ENCODE assay signal across 26 cellular contexts in the genomic region with DNA sequence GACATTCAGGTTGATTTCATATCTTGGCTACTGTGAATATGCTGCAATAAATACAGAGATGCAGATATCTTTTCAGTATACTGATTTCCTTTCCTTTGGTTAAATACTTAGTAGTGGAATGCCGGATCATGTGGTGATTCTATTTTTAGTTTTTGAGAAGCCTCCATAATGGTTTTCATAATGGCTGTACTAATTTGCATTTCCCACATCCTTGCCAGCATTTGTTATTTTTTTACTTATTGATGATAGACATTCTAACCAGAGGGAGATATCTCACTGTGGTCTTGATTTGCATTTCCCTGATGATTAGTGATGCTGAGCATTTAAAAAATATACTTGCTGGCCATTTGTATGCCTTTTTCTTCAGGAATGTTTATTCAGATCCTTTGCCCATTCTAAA.
"Had no signal": no experiment of that assay in that cellular context is flagged by ENCODE, and none has a peak within 500 bp of the region (broad histone marks: within the 10 kb centered on the region; RNA-seq: fewer than 3 reads in every experiment).

No MANE protein-coding gene starts in this region.

- DNase-seq: dermis blood vessel endothelial cell; effector memory CD4-positive, alpha-beta T cell; mucosa of descending colon; naive B cell; right lobe of liver; small intestine; stimulated activated CD4-positive, alpha-beta T cell treated with anti-CD3 and anti-CD28 coated beads, Interleukin-15, amount 100 ng/mL, for 24 hours; stimulated activated CD4-positive, alpha-beta T cell treated with anti-CD3 and anti-CD28 coated beads, Interleukin-2, amount 100 ng/mL, for 48 hours; stimulated activated naive B cell treated with anti-CD40 and anti-IgM and Interleukin-4, amounts not matched to agents 10 μg/mL and 1 μg/mL and 100 μg/mL, for 72 hours; trophoblast cell had no signal

- H3K27me3 Mint-ChIP-seq: naive B cell; natural killer cell treated with Interleukin-12 subunit alpha and Interleukin-12 subunit beta and Interleukin-15 and Interleukin-18, amount 100 ng/mL, for 72 hours; progenitor cell of endocrine pancreas; stimulated activated naive B cell treated with anti-CD40 and anti-IgM and Interleukin-4, amounts not matched to agents 10 μg/mL and 1 μg/mL and 100 μg/mL, for 72 hours; stimulated activated naive CD8-positive, alpha-beta T cell treated with anti-CD3 and anti-CD28 coated beads, Interleukin-15, Interleukin-2, amounts not matched to agents 100 ng/mL and 50 ng/mL, for 24 hours had no signal

- H3K4me2 ChIP-seq: neural progenitor cell had no signal

- H3K4me3 ChIP-seq: coronary artery, esophagus muscularis mucosa, lung, mucosa of descending colon, neural progenitor cell, right lobe of liver, suprapubic skin, vagina had no signal

- H3K27me3 ChIP-seq: esophagus muscularis mucosa, neural progenitor cell, right lobe of liver, suprapubic skin, vagina had no signal

- H3K36me3 ChIP-seq: esophagus muscularis mucosa, neural progenitor cell, right lobe of liver, suprapubic skin, vagina had no signal

- H3K79me2 ChIP-seq: parathyroid adenoma had no signal

- H3K27ac Mint-ChIP-seq: memory B cell; mesothelial cell of epicardium; naive B cell; natural killer cell treated with Interleukin-12 subunit alpha and Interleukin-12 subunit beta and Interleukin-15 and Interleukin-18, amount 100 ng/mL, for 72 hours; neural progenitor cell; progenitor cell of endocrine pancreas; stimulated activated naive B cell treated with anti-CD40 and anti-IgM and Interleukin-4, amounts not matched to agents 10 μg/mL and 1 μg/mL and 100 μg/mL, for 72 hours; stimulated activated naive CD8-positive, alpha-beta T cell treated with anti-CD3 and anti-CD28 coated beads, Interleukin-15, Interleukin-2, amounts not matched to agents 100 ng/mL and 50 ng/mL, for 24 hours had no signal

- FAIRE-seq: endothelial cell of umbilical vein, frontal cortex, keratinocyte, small intestine had no signal

- ATAC-seq: left lobe of liver; mucosa of descending colon; natural killer cell treated with Interleukin-12 subunit alpha and Interleukin-12 subunit beta and Interleukin-15 and Interleukin-18, amount 100 ng/mL, for 72 hours; right lobe of liver; stimulated activated naive B cell treated with anti-CD40 and anti-IgM and Interleukin-4, amounts not matched to agents 10 μg/mL and 1 μg/mL and 100 μg/mL, for 72 hours had no signal

- H3K36me3 Mint-ChIP-seq: memory B cell, mesothelial cell of epicardium, neural progenitor cell had no signal

- H3K9me3 ChIP-seq: right lobe of liver, vagina had no signal

- H2AFZ ChIP-seq: neural progenitor cell, parathyroid adenoma had no signal

- H3K4me1 Mint-ChIP-seq: memory B cell; mesothelial cell of epicardium; naive B cell; neural progenitor cell; stimulated activated naive B cell treated with anti-CD40 and anti-IgM and Interleukin-4, amounts not matched to agents 10 μg/mL and 1 μg/mL and 100 μg/mL, for 72 hours had no signal

- H3K9ac ChIP-seq: neural progenitor cell, parathyroid adenoma had no signal

- H3K27ac ChIP-seq: coronary artery, esophagus muscularis mucosa, neural progenitor cell, parathyroid adenoma, right lobe of liver, suprapubic skin, vagina had no signal

- H3K4me3 Mint-ChIP-seq: memory B cell; mesothelial cell of epicardium; naive B cell; natural killer cell treated with Interleukin-12 subunit alpha and Interleukin-12 subunit beta and Interleukin-15 and Interleukin-18, amount 100 ng/mL, for 72 hours; neural progenitor cell; stimulated activated naive B cell treated with anti-CD40 and anti-IgM and Interleukin-4, amounts not matched to agents 10 μg/mL and 1 μg/mL and 100 μg/mL, for 72 hours; stimulated activated naive CD8-positive, alpha-beta T cell treated with anti-CD3 and anti-CD28 coated beads, Interleukin-15, Interleukin-2, amounts not matched to agents 100 ng/mL and 50 ng/mL, for 24 hours had no signal

- H3K4me1 ChIP-seq: esophagus muscularis mucosa, neural progenitor cell, parathyroid adenoma, right lobe of liver, suprapubic skin, vagina had no signal
